In the genomic region with DNA sequence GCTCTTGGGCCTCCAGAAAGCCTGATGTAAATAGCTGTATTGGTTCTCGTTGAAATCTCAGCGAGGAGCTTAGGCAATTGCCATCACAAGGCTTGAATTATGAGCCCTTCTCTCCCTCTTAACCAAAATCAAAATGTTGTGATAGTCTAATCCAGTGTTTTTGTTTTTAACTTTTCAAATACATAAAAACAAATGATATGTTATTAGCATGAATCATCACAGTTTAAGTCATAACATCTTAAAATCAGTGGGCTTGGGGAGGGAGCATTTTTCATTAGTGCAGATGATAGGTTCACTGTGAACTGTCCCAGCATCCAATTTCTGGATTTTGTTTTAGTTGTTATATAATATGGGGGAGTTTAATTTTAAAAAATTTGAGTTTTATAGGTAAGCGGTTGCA, we compare ENCODE assay signal across 33 cellular contexts. TPM values are rescaled to one million over a fixed set of nuclear protein-coding genes. Genes with fewer than 3 reads are reported as not detected.
"Had no signal": no experiment of that assay in that cellular context is flagged by ENCODE, and none has a peak within 500 bp of the region (broad histone marks: within the 10 kb centered on the region; RNA-seq: fewer than 3 reads in every experiment).

No MANE protein-coding gene starts in this region.

- H3K4me3 ChIP-seq: left ventricle myocardium inferior, lung, neural progenitor cell, ovary, right atrium auricular region, right lobe of liver, smooth muscle cell, tibial nerve, uterus had no signal

- H3K9me3 ChIP-seq: left ventricle myocardium inferior, ovary, right atrium auricular region, right lobe of liver, tibial nerve, uterus had no signal

- ATAC-seq: natural killer cell; stimulated activated memory B cell treated with anti-CD40 and anti-IgM and Interleukin-4, amounts not matched to agents 10 μg/mL and 1 μg/mL and 100 μg/mL, for 72 hours; stimulated activated naive CD8-positive, alpha-beta T cell treated with anti-CD3 and anti-CD28 coated beads, Interleukin-15, amount 100 ng/mL, for 72 hours had no signal

- H3K4me1 ChIP-seq: neural progenitor cell, uterus had no signal

- H3K27me3 Mint-ChIP-seq: naive B cell; progenitor cell of endocrine pancreas; stimulated activated memory B cell treated with anti-CD40 and anti-IgM and Interleukin-4, amounts not matched to agents 10 μg/mL and 1 μg/mL and 100 μg/mL, for 72 hours; stimulated activated naive CD8-positive, alpha-beta T cell treated with anti-CD3 and anti-CD28 coated beads, Interleukin-15, amount 100 ng/mL, for 72 hours; type B pancreatic cell had no signal

- H3K27ac Mint-ChIP-seq: natural killer cell; progenitor cell of endocrine pancreas; stimulated activated memory B cell treated with anti-CD40 and anti-IgM and Interleukin-4, amounts not matched to agents 10 μg/mL and 1 μg/mL and 100 μg/mL, for 72 hours; stimulated activated naive CD8-positive, alpha-beta T cell treated with anti-CD3 and anti-CD28 coated beads, Interleukin-15, amount 100 ng/mL, for 72 hours had no signal

- H3K27ac ChIP-seq: left ventricle myocardium inferior, neural progenitor cell, ovary, right atrium auricular region had no signal

- H3K9ac ChIP-seq: neural progenitor cell had no signal

- H3K4me2 ChIP-seq: neural progenitor cell, smooth muscle cell had no signal

- H3K36me3 Mint-ChIP-seq: natural killer cell had no signal

- H3K4me1 Mint-ChIP-seq: naive B cell; natural killer cell; stimulated activated memory B cell treated with anti-CD40 and anti-IgM and Interleukin-4, amounts not matched to agents 10 μg/mL and 1 μg/mL and 100 μg/mL, for 72 hours; stimulated activated naive CD8-positive, alpha-beta T cell treated with anti-CD3 and anti-CD28 coated beads, Interleukin-15, amount 100 ng/mL, for 72 hours had no signal

- H3K27me3 ChIP-seq: neural progenitor cell, ovary, right atrium auricular region, right lobe of liver, tibial nerve, uterus had no signal

- H3K4me3 Mint-ChIP-seq: mesothelial cell of epicardium; naive B cell; natural killer cell; nephron progenitor cell; neural progenitor cell; stimulated activated memory B cell treated with anti-CD40 and anti-IgM and Interleukin-4, amounts not matched to agents 10 μg/mL and 1 μg/mL and 100 μg/mL, for 72 hours; stimulated activated naive CD8-positive, alpha-beta T cell treated with anti-CD3 and anti-CD28 coated beads, Interleukin-15, amount 100 ng/mL, for 72 hours; type B pancreatic cell had no signal

- H3K9me3 Mint-ChIP-seq: mesothelial cell of epicardium; naive B cell; natural killer cell; nephron progenitor cell; neural progenitor cell; stimulated activated memory B cell treated with anti-CD40 and anti-IgM and Interleukin-4, amounts not matched to agents 10 μg/mL and 1 μg/mL and 100 μg/mL, for 72 hours; stimulated activated naive CD8-positive, alpha-beta T cell treated with anti-CD3 and anti-CD28 coated beads, Interleukin-15, amount 100 ng/mL, for 72 hours; type B pancreatic cell had no signal

- H2AFZ ChIP-seq: neural progenitor cell had no signal

- H3K36me3 ChIP-seq: neural progenitor cell, ovary, uterus had no signal

- DNase-seq: islet precursor cell; left ventricle myocardium inferior; mesendoderm; naive B cell; natural killer cell; nephron progenitor cell; ovary; right lobe of liver; stimulated activated CD4-positive, alpha-beta T cell treated with anti-CD3 and anti-CD28 coated beads, Interleukin-1b, Interleukin-23, amount 100 ng/mL, for 48 hours; stimulated activated CD4-positive, alpha-beta T cell treated with anti-CD3 and anti-CD28 coated beads, Interleukin-2, amount 100 ng/mL, for 48 hours; stimulated activated CD4-positive, alpha-beta T cell treated with anti-CD3 and anti-CD28 coated beads, Interleukin-4, amount 100 ng/mL, for 4 hours; stimulated activated CD8-positive, alpha-beta memory T cell treated with anti-CD3 and anti-CD28 coated beads, Interleukin-4, amount 100 ng/mL, for 48 hours; stimulated activated naive CD4-positive, alpha-beta T cell treated with Interleukin-2 at 50 U/mL for 16 hours; stimulated activated naive CD8-positive, alpha-beta T cell treated with anti-CD3 and anti-CD28 coated beads, Interleukin-15, amount 100 ng/mL, for 72 hours; substantia nigra; uterus had no signal

RNA-seq across cellular contexts. Expression of a gene that starts 48.9 kb away (rescaled TPM):
- total RNA-seq: kidney epithelial cell, left ventricle myocardium inferior, lower leg skin, mesothelial cell of epicardium, mononuclear cell, natural killer cell, omental fat pad, ovary, progenitor cell of endocrine pancreas, pulmonary artery endothelial cell, renal cortical epithelial cell, right atrium auricular region, skeletal muscle tissue, tibial nerve, ureter, uterus had no signal
- polyA plus RNA-seq: ovary, smooth muscle cell had no signal
